Comparison of ENCODE assay signal across 13 cellular contexts in the genomic region with DNA sequence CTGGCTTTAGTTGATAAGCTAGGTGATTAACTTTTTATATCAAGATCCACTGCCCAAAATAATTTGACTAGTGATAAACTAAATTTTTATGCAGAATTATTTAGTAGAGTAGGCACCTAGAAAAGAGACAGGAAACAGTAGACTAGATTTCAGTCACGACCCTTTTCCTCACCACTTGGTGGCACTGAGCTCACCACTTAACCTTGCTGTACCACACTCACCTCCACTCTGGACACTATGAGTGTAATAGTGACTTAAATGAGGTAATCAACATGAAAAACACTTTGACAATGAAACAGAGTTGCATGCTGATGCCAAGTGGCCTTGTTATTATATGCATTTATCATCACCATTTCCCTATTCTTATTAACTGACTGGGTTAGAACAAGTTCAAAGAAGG.
DNase-seq lines count a peak whose midpoint lies in the region; ATAC-seq and TF ChIP-seq lines count a peak whose summit lies in the region.
"Had no signal": no experiment of that assay in that cellular context is flagged by ENCODE, and none has a peak within 500 bp of the region (broad histone marks: within the 10 kb centered on the region; RNA-seq: fewer than 3 reads in every experiment).

No MANE protein-coding gene starts in this region.

- no peak overlapping the region for H3K4me3 Mint-ChIP-seq in activated naive CD8-positive, alpha-beta T cell treated with anti-CD3 and anti-CD28 coated beads for 36 hours
- no peak overlapping the region for H3K4me3 Mint-ChIP-seq in stimulated activated naive CD8-positive, alpha-beta T cell treated with anti-CD3 and anti-CD28 coated beads, Interleukin-15, amount 100 ng/mL, for 72 hours
- H3K4me3 Mint-ChIP-seq: activated CD8-positive, alpha-beta memory T cell treated with anti-CD3 and anti-CD28 coated beads, Interleukin-2, amount 10 ng/mL, durations not matched to agents 7 days and 5 days had no signal

- in situ Hi-C loops in GM13977 (cut with MboI; ENCODE audit: low pct_unique_long_range_greater_than_20kb, low sequenced_read_pairs, unreplicated experiment): no loop called here

- peak; percentile 47 for ATAC-seq in GM21619 (IDR thresholded peaks at IDR 0.05; ENCODE audit: unreplicated experiment)
- ATAC-seq in stimulated activated naive CD8-positive, alpha-beta T cell treated with anti-CD3 and anti-CD28 coated beads, Interleukin-15, amount 100 ng/mL, for 72 hours: no peak
- ATAC-seq: activated CD8-positive, alpha-beta memory T cell treated with anti-CD3 and anti-CD28 coated beads, Interleukin-2, amount 10 ng/mL, durations not matched to agents 7 days and 5 days had no signal

- no peaks in the 10 kb centered on the region for H3K9me3 ChIP-seq in SJCRH30 (replicated peaks)

- DNase-seq in GM13977 (ENCODE audit: low spot score) (no peak), HT-29 (ENCODE audit: low spot score) (peak; percentile 16), iPS-NIHi7 (ENCODE audit: extremely low spot score) (peak; percentile 33), SJCRH30 (no peak)
- no peak for DNase-seq in activated naive CD8-positive, alpha-beta T cell treated with anti-CD3 and anti-CD28 coated beads for 36 hours
- DNase-seq in stimulated activated naive CD8-positive, alpha-beta T cell treated with anti-CD3 and anti-CD28 coated beads, Interleukin-15, amount 100 ng/mL, for 72 hours: no peak
- DNase-seq: activated CD8-positive, alpha-beta memory T cell treated with anti-CD3 and anti-CD28 coated beads, Interleukin-2, amount 10 ng/mL, durations not matched to agents 7 days and 5 days; foreskin fibroblast; GOT3; kidney glomerular epithelial cell; NCI-H1105 treated with DMSO at 0.1 percent for 48 hours; NCI-H748 treated with DMSO at 0.1 percent for 48 hours had no signal

- no peaks in the 10 kb centered on the region for H3K36me3 Mint-ChIP-seq in activated naive CD8-positive, alpha-beta T cell treated with anti-CD3 and anti-CD28 coated beads for 36 hours
- H3K36me3 Mint-ChIP-seq: activated CD8-positive, alpha-beta memory T cell treated with anti-CD3 and anti-CD28 coated beads, Interleukin-2, amount 10 ng/mL, durations not matched to agents 7 days and 5 days had no signal

- no peaks in the 10 kb centered on the region for H3K27me3 ChIP-seq in SJCRH30

- H3K27ac ChIP-seq in SJCRH30: no peak overlapping the region

- H3K27ac Mint-ChIP-seq in activated naive CD8-positive, alpha-beta T cell treated with anti-CD3 and anti-CD28 coated beads for 36 hours: no peak overlapping the region
- no peak overlapping the region for H3K27ac Mint-ChIP-seq in stimulated activated naive CD8-positive, alpha-beta T cell treated with anti-CD3 and anti-CD28 coated beads, Interleukin-15, amount 100 ng/mL, for 72 hours
- H3K27ac Mint-ChIP-seq: activated CD8-positive, alpha-beta memory T cell treated with anti-CD3 and anti-CD28 coated beads, Interleukin-2, amount 10 ng/mL, durations not matched to agents 7 days and 5 days had no signal

- no peaks in the 10 kb centered on the region for H3K27me3 Mint-ChIP-seq in activated naive CD8-positive, alpha-beta T cell treated with anti-CD3 and anti-CD28 coated beads for 36 hours
- H3K27me3 Mint-ChIP-seq in stimulated activated naive CD8-positive, alpha-beta T cell treated with anti-CD3 and anti-CD28 coated beads, Interleukin-15, amount 100 ng/mL, for 72 hours: no peaks in the 10 kb centered on the region
- H3K27me3 Mint-ChIP-seq: activated CD8-positive, alpha-beta memory T cell treated with anti-CD3 and anti-CD28 coated beads, Interleukin-2, amount 10 ng/mL, durations not matched to agents 7 days and 5 days had no signal

- H3K4me3 ChIP-seq in SJCRH30: no peak overlapping the region

- no peaks in the 10 kb centered on the region for H3K9me3 Mint-ChIP-seq in activated naive CD8-positive, alpha-beta T cell treated with anti-CD3 and anti-CD28 coated beads for 36 hours
- H3K9me3 Mint-ChIP-seq in stimulated activated naive CD8-positive, alpha-beta T cell treated with anti-CD3 and anti-CD28 coated beads, Interleukin-15, amount 100 ng/mL, for 72 hours: peaks cover 8% of the 10 kb centered on the region in 2 donors

- no peaks in the 10 kb centered on the region for H3K4me1 ChIP-seq in SJCRH30

- no peaks in the 10 kb centered on the region for H3K4me1 Mint-ChIP-seq in activated naive CD8-positive, alpha-beta T cell treated with anti-CD3 and anti-CD28 coated beads for 36 hours
- no peaks in the 10 kb centered on the region for H3K4me1 Mint-ChIP-seq in stimulated activated naive CD8-positive, alpha-beta T cell treated with anti-CD3 and anti-CD28 coated beads, Interleukin-15, amount 100 ng/mL, for 72 hours
- H3K4me1 Mint-ChIP-seq: activated CD8-positive, alpha-beta memory T cell treated with anti-CD3 and anti-CD28 coated beads, Interleukin-2, amount 10 ng/mL, durations not matched to agents 7 days and 5 days had no signal

- peak; percentile 30 for TF ChIP-seq CTCF in GM13977 (IDR thresholded peaks at IDR 0.05; ENCODE audit: extremely low read depth, insufficient read depth, missing control alignments)

- no peaks in the 10 kb centered on the region for H3K36me3 ChIP-seq in SJCRH30

Comparison
In these comparisons a context has a peak if more than half of its experiments do, and no peak if none do; other contexts are left out.
1. DNase-seq: peak in HT-29 (single experiment) and iPS-NIHi7 (single experiment); none in GM13977 (single experiment), SJCRH30 (0 of 2), activated naive CD8-positive, alpha-beta T cell treated with anti-CD3 and anti-CD28 coated beads for 36 hours (single experiment) and stimulated activated naive CD8-positive, alpha-beta T cell treated with anti-CD3 and anti-CD28 coated beads, Interleukin-15, amount 100 ng/mL, for 72 hours (0 of 2).